8 cellular contexts compared by ENCODE assay signal in the genomic region with DNA sequence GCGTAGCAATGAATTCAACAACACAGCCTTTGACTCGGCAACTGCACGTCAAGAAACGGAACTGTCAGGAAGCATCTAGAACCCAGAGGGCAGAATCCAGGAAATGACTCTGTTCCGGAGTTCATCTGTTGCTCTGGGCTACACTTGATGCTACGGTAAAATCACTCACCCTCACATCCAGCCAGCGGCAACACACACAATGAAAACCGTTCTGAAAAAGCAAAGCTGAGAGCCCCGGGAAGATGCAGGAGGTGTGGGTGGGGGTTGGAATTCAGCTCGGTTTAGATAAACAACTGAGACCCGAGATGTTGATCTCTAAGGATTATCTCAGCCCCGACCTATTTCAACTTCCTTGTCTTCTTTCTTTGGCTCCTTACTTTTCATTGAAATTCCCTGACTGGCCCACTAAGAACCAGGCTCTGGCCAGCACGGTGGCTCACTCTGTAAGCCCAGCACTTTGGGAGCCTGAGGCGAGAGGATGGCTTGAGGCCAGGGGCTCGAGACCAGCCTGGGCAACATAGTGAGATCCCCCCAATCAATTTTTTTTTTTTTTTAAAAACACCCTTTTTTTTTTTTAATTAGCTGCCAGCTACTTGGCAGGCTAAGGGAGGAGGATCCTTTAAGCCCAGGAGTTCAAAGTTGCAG. TPM values are rescaled to one million over a fixed set of nuclear protein-coding genes. Genes with fewer than 3 reads are reported as not detected.
DNase-seq lines count a peak whose midpoint lies in the region; ATAC-seq and TF ChIP-seq lines count a peak whose summit lies in the region.

No MANE protein-coding gene starts in this region.

- H2AFZ ChIP-seq in fibroblast of lung (ENCODE audit: low read length) (peak overlapping the region; percentile 17), PC-9 (no peak overlapping the region)

- H3K79me2 ChIP-seq in fibroblast of lung (ENCODE audit: control insufficient read depth, insufficient read depth, low read length) (no peaks in the 10 kb centered on the region), PC-9 (ENCODE audit: low read depth) (no peaks in the 10 kb centered on the region)

- no peak overlapping the region for H3K9ac ChIP-seq in fibroblast of lung (ENCODE audit: insufficient read depth, low read length)

- H3K4me1 ChIP-seq in fibroblast of lung (ENCODE audit: control insufficient read depth, extremely low read depth, insufficient read depth, low read length) (peaks cover 8% of the 10 kb centered on the region), PC-9 (replicated peaks; ENCODE audit: insufficient read depth) (no peaks in the 10 kb centered on the region), HAP-1 (no peaks in the 10 kb centered on the region)

- peaks cover 12% of the 10 kb centered on the region for H3K4me1 Mint-ChIP-seq in activated CD8-positive, alpha-beta memory T cell treated with anti-CD3 and anti-CD28 coated beads, Interleukin-2, amount 10 ng/mL, durations not matched to agents 7 days and 5 days

- no peaks in the 10 kb centered on the region for H3K36me3 ChIP-seq in fibroblast of lung (ENCODE audit: control insufficient read depth, insufficient read depth, low read length)
- no peaks in the 10 kb centered on the region for H3K36me3 ChIP-seq in PC-9 (ENCODE audit: low read depth)
- H3K36me3 ChIP-seq in HAP-1 (replicated peaks): no peaks in the 10 kb centered on the region

- H3K9me2 ChIP-seq in PC-9 (ENCODE audit: insufficient read depth): no peaks in the 10 kb centered on the region

- POLR2A ChIA-PET in PC-9 (lab: Charles Lee; ENCODE audit: unreplicated experiment): interaction anchor here (0.6 to 0.8 kb wide), 2 partner anchors 99 kb away, joined by 3 to 18 read pairs; no protein-coding TSS in a partner anchor

- intact Hi-C loops in PC-9 (cut with micrococcal nuclease; ENCODE audit: unreplicated experiment): no loop called here

- no peak for TF ChIP-seq CTCF in fibroblast of lung (conservative IDR thresholded peaks at IDR 0.05 in 1 of 2, IDR thresholded peaks at IDR 0.05 in 1 of 2; ENCODE audit: low read depth in 1 of 2, low read length in 2 of 2)
- TF ChIP-seq CTCF in PC-9 (conservative IDR thresholded peaks at IDR 0.05): no peak

- H3K36me3 Mint-ChIP-seq in activated CD8-positive, alpha-beta memory T cell treated with anti-CD3 and anti-CD28 coated beads, Interleukin-2, amount 10 ng/mL, durations not matched to agents 7 days and 5 days: no peaks in the 10 kb centered on the region

- peak; percentile 97 for ATAC-seq in activated CD8-positive, alpha-beta memory T cell treated with anti-CD3 and anti-CD28 coated beads, Interleukin-2, amount 10 ng/mL, durations not matched to agents 7 days and 5 days

- peak; percentile 69 for DNase-seq in EL
- peak; percentile 36 for DNase-seq in Jurkat, Clone E6-1 (ENCODE audit: low read depth, low spot score)
- DNase-seq in activated CD8-positive, alpha-beta memory T cell treated with anti-CD3 and anti-CD28 coated beads, Interleukin-2, amount 10 ng/mL, durations not matched to agents 7 days and 5 days: peak; percentile 68
- peak; percentile 46 to 65 for DNase-seq in fibroblast of lung (ENCODE audit: low read depth in 2 of 2)
- peak; percentile 70 for DNase-seq in pons (ENCODE audit: low spot score)
- no peak for DNase-seq in PC-9
- DNase-seq in HAP-1 (ENCODE audit: low spot score in 2 of 2): no peak
- DNase-seq in NCI-H748 treated with DMSO at 0.1 percent for 48 hours (lab: John Stamatoyannopoulos, UW): no peak

- BruUV-seq in PC-9 (replicated peaks; lab: Mats Ljungman, UMichigan): no TSS peak

- no peaks in the 10 kb centered on the region for H3K9me3 Mint-ChIP-seq in activated CD8-positive, alpha-beta memory T cell treated with anti-CD3 and anti-CD28 coated beads, Interleukin-2, amount 10 ng/mL, durations not matched to agents 7 days and 5 days (ENCODE audit: low read depth)

- no peak overlapping the region for H3K4me3 ChIP-seq in Jurkat, Clone E6-1 (ENCODE audit: low read length)
- H3K4me3 ChIP-seq in fibroblast of lung (replicated peaks in 1 of 4; ENCODE audit: control extremely low read depth in 1 of 4, insufficient read depth in 1 of 4, low read depth in 3 of 4, low read length in 4 of 4): no peak overlapping the region
- no peak overlapping the region for H3K4me3 ChIP-seq in PC-9
- H3K4me3 ChIP-seq in HAP-1: no peak overlapping the region

- H3K4me3 Mint-ChIP-seq in activated CD8-positive, alpha-beta memory T cell treated with anti-CD3 and anti-CD28 coated beads, Interleukin-2, amount 10 ng/mL, durations not matched to agents 7 days and 5 days: peak overlapping the region; percentile 32

- H3K27ac ChIP-seq in fibroblast of lung (ENCODE audit: insufficient read depth, low read length) (peak overlapping the region; percentile 6), PC-9 (no peak overlapping the region)

- H3K27me3 ChIP-seq in fibroblast of lung (ENCODE audit: control insufficient read depth, insufficient read depth, low read length) (no peaks in the 10 kb centered on the region), PC-9 (ENCODE audit: insufficient read depth, low read depth) (no peaks in the 10 kb centered on the region), HAP-1 (ENCODE audit: low read depth) (no peaks in the 10 kb centered on the region)

- CTCF ChIA-PET in activated CD8-positive, alpha-beta memory T cell treated with anti-CD3 and anti-CD28 coated beads, Interleukin-2, amount 10 ng/mL, durations not matched to agents 7 days and 5 days (lab: Charles Lee): interaction anchor here (1.1 to 1.7 kb wide), 5 partner anchors 22 to 182 kb away, joined by 3 to 7 read pairs (median 3); no protein-coding TSS in a partner anchor
- CTCF ChIA-PET in PC-9 (lab: Charles Lee): interaction anchor here (0.6 kb wide), 2 partner anchors 12 to 438 kb away, joined by 3 to 5 read pairs; no protein-coding TSS in a partner anchor

- H3K27ac Mint-ChIP-seq in activated CD8-positive, alpha-beta memory T cell treated with anti-CD3 and anti-CD28 coated beads, Interleukin-2, amount 10 ng/mL, durations not matched to agents 7 days and 5 days: peak overlapping the region; percentile 86

- in situ Hi-C loops in HAP-1 (cut with MboI; ENCODE audit: low sequenced_read_pairs): no loop called here

- H3F3A ChIP-seq in PC-9 (ENCODE audit: insufficient read depth, low read depth): no peaks in the 10 kb centered on the region; the same call in 1 of the 2 replicates

- H3K27me3 Mint-ChIP-seq in activated CD8-positive, alpha-beta memory T cell treated with anti-CD3 and anti-CD28 coated beads, Interleukin-2, amount 10 ng/mL, durations not matched to agents 7 days and 5 days: peaks cover under 1% of the 10 kb centered on the region

- H3K9me3 ChIP-seq in fibroblast of lung (ENCODE audit: control insufficient read depth, insufficient read depth, low read depth, low read length) (no peaks in the 10 kb centered on the region), PC-9 (ENCODE audit: insufficient read depth, low read depth) (no peaks in the 10 kb centered on the region), HAP-1 (no peaks in the 10 kb centered on the region)

- H3K4me2 ChIP-seq in fibroblast of lung (ENCODE audit: extremely low read depth, insufficient read depth, low read length) (no peak overlapping the region), PC-9 (no peak overlapping the region)

- H4K20me1 ChIP-seq in fibroblast of lung (ENCODE audit: control insufficient read depth, extremely low read depth, insufficient read depth, low read length) (no peaks in the 10 kb centered on the region), PC-9 (ENCODE audit: insufficient read depth) (no peaks in the 10 kb centered on the region)

RNA-seq across cellular contexts. Expression of a gene that starts 13.3 kb away (rescaled TPM):
- not detected for polyA plus RNA-seq in Jurkat, Clone E6-1 (2012; ENCODE audit: insufficient read depth, insufficient read length)
- total RNA-seq in activated CD8-positive, alpha-beta memory T cell treated with anti-CD3 and anti-CD28 coated beads, Interleukin-2, amount 10 ng/mL, durations not matched to agents 7 days and 5 days: not detected
- total RNA-seq in fibroblast of lung (0.17 and 0.26 TPM in 2 replicates), PC-9 (2021) (86.3 and 88.1 TPM in 2 replicates)
- 0.09 and 0.22 TPM in 2 replicates for polyA plus RNA-seq in fibroblast of lung
- 0.28 and 0.44 TPM in 2 replicates for polyA plus RNA-seq in fibroblast of lung (2012)
- 0.78 and 1.1 TPM in 2 replicates for polyA minus RNA-seq in fibroblast of lung (ENCODE audit: low replicate concordance)

RNA-seq across cellular contexts. Expression of a gene that starts 23.5 kb away (rescaled TPM):
- polyA plus RNA-seq in Jurkat, Clone E6-1 (2012; ENCODE audit: insufficient read depth, insufficient read length): 102 TPM
- 100 to 1,000 TPM; 197 to 229 TPM for total RNA-seq in activated CD8-positive, alpha-beta memory T cell treated with anti-CD3 and anti-CD28 coated beads, Interleukin-2, amount 10 ng/mL, durations not matched to agents 7 days and 5 days
- total RNA-seq in fibroblast of lung (37.0 and 58.1 TPM in 2 replicates), PC-9 (2021) (221 and 238 TPM in 2 replicates)
- 85.9 and 113 TPM in 2 replicates for polyA plus RNA-seq in fibroblast of lung
- 74.2 and 102 TPM in 2 replicates for polyA plus RNA-seq in fibroblast of lung (2012)
- polyA minus RNA-seq in fibroblast of lung (ENCODE audit: low replicate concordance): 9.6 and 10.0 TPM in 2 replicates

RNA-seq across cellular contexts. Expression of a gene that starts 37.5 kb away (rescaled TPM):
- not detected for polyA plus RNA-seq in Jurkat, Clone E6-1 (2012; ENCODE audit: insufficient read depth, insufficient read length)
- not detected for total RNA-seq in activated CD8-positive, alpha-beta memory T cell treated with anti-CD3 and anti-CD28 coated beads, Interleukin-2, amount 10 ng/mL, durations not matched to agents 7 days and 5 days
- not detected in 2 replicates for total RNA-seq in fibroblast of lung
- polyA plus RNA-seq in fibroblast of lung: not detected in 2 replicates
- not detected in 2 replicates for polyA plus RNA-seq in fibroblast of lung (2012)
- polyA minus RNA-seq in fibroblast of lung (ENCODE audit: low replicate concordance): not detected in 2 replicates
- total RNA-seq in PC-9 (2021): not detected in 2 replicates

Comparison
In these comparisons a context has a peak if more than half of its experiments do, and no peak if none do; other contexts are left out.
1. DNase-seq: peak in EL (single experiment), Jurkat, Clone E6-1 (single experiment), activated CD8-positive, alpha-beta memory T cell treated with anti-CD3 and anti-CD28 coated beads, Interleukin-2, amount 10 ng/mL, durations not matched to agents 7 days and 5 days (single experiment), fibroblast of lung (2 of 2) and pons (single experiment); none in PC-9 (0 of 2), HAP-1 (0 of 2) and NCI-H748 treated with DMSO at 0.1 percent for 48 hours (single experiment).
2. RNA of a gene that starts 13.3 kb away (total RNA-seq): 86.3 to 88.1 TPM in PC-9; 0.17 to 0.26 TPM in fibroblast of lung and not detected in activated CD8-positive, alpha-beta memory T cell treated with anti-CD3 and anti-CD28 coated beads, Interleukin-2, amount 10 ng/mL, durations not matched to agents 7 days and 5 days; every median in the first group is over 10 times any median in the second.